1 cellular context compared by ENCODE assay signal in genomic region chr12:52980773-52981423, GRCh38.
TF ChIP-seq lines count a peak whose summit lies in the region.

No MANE protein-coding gene starts in this region.

TF ChIP-seq in HepG2, 621 proteins besides CTCF, POLR2A, EP300 and RAD21 (continued from another document and continues in another):
- no peak for TF ChIP-seq ZNF318 (CRISPR knock-in tag; IDR thresholded peaks at IDR 0.05)
- no peak for TF ChIP-seq FOXO4 (CRISPR knock-in tag; conservative IDR thresholded peaks at IDR 0.05)
- 0 out of 2 replicates have a peak, but pooled peaks have one; percentile 35 for TF ChIP-seq CREB3 (CRISPR knock-in tag; IDR thresholded peaks at IDR 0.05)
- peak; percentile 69; the same call in 1 of the 2 replicates for TF ChIP-seq ZNF710 (CRISPR knock-in tag; IDR thresholded peaks at IDR 0.05; ENCODE audit: borderline replicate concordance)
- peak; percentile 100 for TF ChIP-seq SMC3 (IDR thresholded peaks at IDR 0.05; ENCODE audit: low read length)
- TF ChIP-seq ZNF501 (CRISPR knock-in tag; IDR thresholded peaks at IDR 0.05): peak; percentile 76; the same call in 1 of the 2 replicates
- TF ChIP-seq EED (CRISPR knock-in tag; IDR thresholded peaks at IDR 0.05): no peak
- no peak for TF ChIP-seq GMEB2 (CRISPR knock-in tag; IDR thresholded peaks at IDR 0.05; ENCODE audit: low read depth)
- TF ChIP-seq ZNF619 (CRISPR knock-in tag; IDR thresholded peaks at IDR 0.05): peak; percentile 70; the same call in 1 of the 2 replicates
- TF ChIP-seq HMGXB3 (CRISPR knock-in tag; IDR thresholded peaks at IDR 0.05; ENCODE audit: borderline replicate concordance): peak; percentile 68; the same call in 1 of the 2 replicates
- no peak for TF ChIP-seq SIN3A (IDR thresholded peaks at IDR 0.05; ENCODE audit: borderline replicate concordance, low read depth, low read length)
- peak; percentile 42; the same call in 1 of the 2 replicates for TF ChIP-seq NCOA2 (CRISPR knock-in tag; IDR thresholded peaks at IDR 0.05)
- TF ChIP-seq ZNF264 (CRISPR knock-in tag; IDR thresholded peaks at IDR 0.05): peak; percentile 33; the same call in 1 of the 2 replicates
- TF ChIP-seq MEIS1 (CRISPR knock-in tag; IDR thresholded peaks at IDR 0.05; ENCODE audit: borderline replicate concordance): peak; percentile 64; the same call in 1 of the 2 replicates
- TF ChIP-seq KMT2B (CRISPR knock-in tag; IDR thresholded peaks at IDR 0.05): 0 out of 2 replicates have a peak, but pooled peaks have one; percentile 37
- peak; percentile 67; the same call in 1 of the 2 replicates for TF ChIP-seq SALL2 (CRISPR knock-in tag; IDR thresholded peaks at IDR 0.05)
- no peak for TF ChIP-seq SMAD1 (CRISPR knock-in tag; IDR thresholded peaks at IDR 0.05; ENCODE audit: borderline replicate concordance, low read depth)
- no peak for TF ChIP-seq ZNF672 (CRISPR knock-in tag; IDR thresholded peaks at IDR 0.05)
- peak; percentile 80 for TF ChIP-seq KAT8 (CRISPR knock-in tag; IDR thresholded peaks at IDR 0.05)
- TF ChIP-seq MAX (IDR thresholded peaks at IDR 0.05): no peak
- 0 out of 2 replicates have a peak, but pooled peaks have one; percentile 73 for TF ChIP-seq RFXANK (CRISPR knock-in tag; IDR thresholded peaks at IDR 0.05)
- peak; percentile 43; the same call in 1 of the 2 replicates for TF ChIP-seq BHLHE40 (IDR thresholded peaks at IDR 0.05; ENCODE audit: low read length)
- TF ChIP-seq PATZ1 (CRISPR knock-in tag; IDR thresholded peaks at IDR 0.05): 0 out of 2 replicates have a peak, but pooled peaks have one; percentile 11
- TF ChIP-seq MED8 (CRISPR knock-in tag; IDR thresholded peaks at IDR 0.05; ENCODE audit: insufficient replicate concordance): peak; percentile 57
- TF ChIP-seq DRAP1 (CRISPR knock-in tag; IDR thresholded peaks at IDR 0.05): peak; percentile 30; the same call in 1 of the 2 replicates
- TF ChIP-seq ZFX (CRISPR knock-in tag; IDR thresholded peaks at IDR 0.05; ENCODE audit: low read depth): peak; percentile 54
- no peak for TF ChIP-seq HDAC6 (IDR thresholded peaks at IDR 0.05; ENCODE audit: low read depth, low read length)
- TF ChIP-seq ZSCAN20 (CRISPR knock-in tag; IDR thresholded peaks at IDR 0.05; ENCODE audit: borderline replicate concordance): no peak
- peak; percentile 76; the same call in 1 of the 2 replicates for TF ChIP-seq RCOR2 (CRISPR knock-in tag; IDR thresholded peaks at IDR 0.05)
- TF ChIP-seq RFX5 (IDR thresholded peaks at IDR 0.05; ENCODE audit: low read depth, low read length): no peak
- 0 out of 2 replicates have a peak, but pooled peaks have one; percentile 54 for TF ChIP-seq ZNF720 (CRISPR knock-in tag; IDR thresholded peaks at IDR 0.05)
